7 cellular contexts compared by ENCODE assay signal in genomic region chr22:42581194-42581761, GRCh38. TPM values are rescaled to one million over a fixed set of nuclear protein-coding genes. Genes with fewer than 3 reads are reported as not detected.
DNase-seq lines count a peak whose midpoint lies in the region; ATAC-seq and TF ChIP-seq lines count a peak whose summit lies in the region.
"Not testable (repeated sequence)": the region's sequence is repeated elsewhere in the genome, so short reads cannot be mapped to it uniquely, and the experiment has no call there.

No MANE protein-coding gene starts in this region.

- H3K27me3 ChIP-seq in Panc1 (ENCODE audit: control insufficient read depth, insufficient read depth, low read length); esophagus muscularis mucosa; right lobe of liver; rectal smooth muscle tissue (ENCODE audit: control insufficient read depth, insufficient read depth, low read length): not testable (repeated sequence)

- not testable (repeated sequence) for TF ChIP-seq EP300 in esophagus muscularis mucosa (IDR thresholded peaks at IDR 0.05)

- not testable (repeated sequence) for H3K9me3 Mint-ChIP-seq in activated naive CD8-positive, alpha-beta T cell treated with anti-CD3 and anti-CD28 coated beads, Interleukin-2, amount 10 ng/mL, durations not matched to agents 7 days and 5 days

- not testable (repeated sequence) for TF ChIP-seq CTCF in Panc1 (IDR thresholded peaks at IDR 0.05); esophagus muscularis mucosa (IDR thresholded peaks at IDR 0.05); right lobe of liver (IDR thresholded peaks at IDR 0.05)

- not testable (repeated sequence) for DNase-seq in Panc1 (ENCODE audit: low read depth, low spot score); activated naive CD8-positive, alpha-beta T cell treated with anti-CD3 and anti-CD28 coated beads, Interleukin-2, amount 10 ng/mL, durations not matched to agents 7 days and 5 days; esophagus muscularis mucosa (ENCODE audit: extremely low spot score); right lobe of liver

- peaks cover 12% of the 10 kb centered on the region for H3K36me3 Mint-ChIP-seq in activated naive CD8-positive, alpha-beta T cell treated with anti-CD3 and anti-CD28 coated beads, Interleukin-2, amount 10 ng/mL, durations not matched to agents 7 days and 5 days

- BruUV-seq in Panc1 (replicated peaks; lab: Mats Ljungman, UMichigan) = TSS peak; percentile 57

- not testable (repeated sequence) for TF ChIP-seq POLR2A in esophagus muscularis mucosa (IDR thresholded peaks at IDR 0.05; ENCODE audit: low read depth); right lobe of liver (IDR thresholded peaks at IDR 0.05)

- H3K4me3 ChIP-seq in Panc1 (ENCODE audit: low read depth in 2 of 2, low read length in 2 of 2) (peak overlapping the region; percentile 54 to 61), esophagus muscularis mucosa (peak overlapping the region; percentile 68 to 93 (median 74)), right lobe of liver (peak overlapping the region; percentile 69 to 84 (median 76)), rectal smooth muscle tissue (ENCODE audit: low read length) (peak overlapping the region; percentile 81)

- not testable (repeated sequence) for H3K36me3 ChIP-seq in Panc1 (ENCODE audit: control insufficient read depth, insufficient read depth, low read length)
- H3K36me3 ChIP-seq in esophagus muscularis mucosa = peaks cover 24 to 70% (median 58%) of the 10 kb centered on the region in 4 donors
- H3K36me3 ChIP-seq in right lobe of liver = peaks cover 0 to 34% (median 9%) of the 10 kb centered on the region in 4 donors
- H3K36me3 ChIP-seq in rectal smooth muscle tissue (ENCODE audit: control insufficient read depth, insufficient read depth, low read length) = peaks cover 32% of the 10 kb centered on the region

- H3K4me1 ChIP-seq in Panc1 (ENCODE audit: control insufficient read depth, insufficient read depth, low read length); right lobe of liver; rectal smooth muscle tissue (ENCODE audit: control insufficient read depth, insufficient read depth, low read length): not testable (repeated sequence)
- H3K4me1 ChIP-seq in esophagus muscularis mucosa = peaks cover 6 to 17% (median 13%) of the 10 kb centered on the region in 4 donors

- H3K27ac Mint-ChIP-seq in activated naive CD8-positive, alpha-beta T cell treated with anti-CD3 and anti-CD28 coated beads, Interleukin-2, amount 10 ng/mL, durations not matched to agents 7 days and 5 days = peak overlapping the region; percentile 95

- in situ Hi-C loops in Panc1 (cut with HindIII; ENCODE audit: low pct_unique_long_range_greater_than_20kb, low sequenced_read_pairs) = not testable (repeated sequence)

- not testable (repeated sequence) for H3K9me3 ChIP-seq in Panc1 (ENCODE audit: control insufficient read depth, insufficient read depth, low read depth, low read length); esophagus muscularis mucosa; right lobe of liver

- peak overlapping the region; percentile 98 for H3K4me3 Mint-ChIP-seq in activated naive CD8-positive, alpha-beta T cell treated with anti-CD3 and anti-CD28 coated beads, Interleukin-2, amount 10 ng/mL, durations not matched to agents 7 days and 5 days

- intact Hi-C loops in Panc1 (cut with micrococcal nuclease; ENCODE audit: unreplicated experiment); esophagus muscularis mucosa (cut with DNase I); right lobe of liver (cut with DNase I): not testable (repeated sequence)

- POLR2A ChIA-PET in Panc1 (lab: Charles Lee) = interaction anchor here (0.6 kb wide), 1 partner anchor 34 kb away, joined by 3 read pairs; the partner anchor contains the start of gene POLDIP3
- POLR2A ChIA-PET in activated naive CD8-positive, alpha-beta T cell treated with anti-CD3 and anti-CD28 coated beads, Interleukin-2, amount 10 ng/mL, durations not matched to agents 7 days and 5 days (lab: Charles Lee) = interaction anchor here (0.6 to 2.8 kb wide), 5 partner anchors 13 to 40 kb away, joined by 3 to 34 read pairs (median 6); partner anchors contain the start of gene POLDIP3

- ATAC-seq in GM18498 (IDR thresholded peaks at IDR 0.05; ENCODE audit: unreplicated experiment) (peak; percentile 11), HG03097 (IDR thresholded peaks at IDR 0.05; ENCODE audit: low FRiP score, unreplicated experiment) (peak; percentile 26), right lobe of liver (peak in 3 of 4 donors; percentile 25 to 46 (median 35))
- ATAC-seq in Panc1 = not testable (repeated sequence)
- ATAC-seq in activated naive CD8-positive, alpha-beta T cell treated with anti-CD3 and anti-CD28 coated beads, Interleukin-2, amount 10 ng/mL, durations not matched to agents 7 days and 5 days (ENCODE audit: low read depth) = peak; percentile 19

- CTCF ChIA-PET in Panc1 (lab: Charles Lee) = not testable (repeated sequence)

- H3K27ac ChIP-seq in Panc1 (ENCODE audit: low read length) (peak overlapping the region; percentile 78), esophagus muscularis mucosa (replicated peaks in 1 of 4) (peak overlapping the region; percentile 48 to 77 (median 68))
- not testable (repeated sequence) for H3K27ac ChIP-seq in right lobe of liver; rectal smooth muscle tissue (ENCODE audit: low read depth, low read length)

- 0% methylated on average over 11 of the region's 22 CpGs for WGBS in esophagus muscularis mucosa
- 2% methylated on average over 8 of the region's 22 CpGs for WGBS in right lobe of liver (ENCODE audit: insufficient coverage, low coverage, low lambda C conversion rate, missing lambda C conversion rate)

- not testable (repeated sequence) for H3K27me3 Mint-ChIP-seq in activated naive CD8-positive, alpha-beta T cell treated with anti-CD3 and anti-CD28 coated beads, Interleukin-2, amount 10 ng/mL, durations not matched to agents 7 days and 5 days

- not testable (repeated sequence) for H3K9ac ChIP-seq in rectal smooth muscle tissue (ENCODE audit: low read length)

- H3K4me1 Mint-ChIP-seq in activated naive CD8-positive, alpha-beta T cell treated with anti-CD3 and anti-CD28 coated beads, Interleukin-2, amount 10 ng/mL, durations not matched to agents 7 days and 5 days = peaks cover 16% of the 10 kb centered on the region

RNA-seq across cellular contexts. Expression of gene SERHL2, which starts 27.5 kb away (rescaled TPM):
- total RNA-seq in Panc1 (2021; ENCODE audit: unreplicated experiment) (1.6 TPM), esophagus muscularis mucosa (1 to 10 TPM; 3.1 to 9.1 (median 5.0) TPM), right lobe of liver (1 to 10 TPM in 2 of 6 experiments, under 1 TPM in 4; 0.29 to 2.9 (median 0.80) TPM)
- 4.7 TPM for polyA plus RNA-seq in Panc1 (2012; ENCODE audit: insufficient read length)
- total RNA-seq in activated naive CD8-positive, alpha-beta T cell treated with anti-CD3 and anti-CD28 coated beads, Interleukin-2, amount 10 ng/mL, durations not matched to agents 7 days and 5 days = 1 to 10 TPM; 1.0 to 2.2 TPM

RNA-seq across cellular contexts. Expression of gene POLDIP3, which starts 33.4 kb away (rescaled TPM):
- 46.6 TPM for total RNA-seq in Panc1 (2021; ENCODE audit: unreplicated experiment)
- 51.8 TPM for polyA plus RNA-seq in Panc1 (2012; ENCODE audit: insufficient read length)
- total RNA-seq in activated naive CD8-positive, alpha-beta T cell treated with anti-CD3 and anti-CD28 coated beads, Interleukin-2, amount 10 ng/mL, durations not matched to agents 7 days and 5 days = 10 to 100 TPM; 84.7 to 86.0 TPM
- 10 to 100 TPM; 30.6 to 47.6 (median 39.6) TPM for total RNA-seq in esophagus muscularis mucosa
- 10 to 100 TPM; 17.1 to 22.6 (median 21.1) TPM for total RNA-seq in right lobe of liver

RNA-seq across cellular contexts. Expression of gene ATP5MGL, which starts 59.1 kb away (rescaled TPM):
- total RNA-seq in Panc1 (2021; ENCODE audit: unreplicated experiment) (0.23 TPM), esophagus muscularis mucosa (not detected), right lobe of liver (under 1 TPM in 3 of 6 experiments, not detected in 3; 0.37 to 0.78 (median 0.68) TPM)
- 0.30 TPM for polyA plus RNA-seq in Panc1 (2012; ENCODE audit: insufficient read length)
- 1 to 10 TPM; 1.3 to 1.9 TPM for total RNA-seq in activated naive CD8-positive, alpha-beta T cell treated with anti-CD3 and anti-CD28 coated beads, Interleukin-2, amount 10 ng/mL, durations not matched to agents 7 days and 5 days
